19 cellular contexts compared by ENCODE assay signal in genomic region chr17:57370583-57370982, GRCh38.
DNase-seq lines count a peak whose midpoint lies in the region; ATAC-seq, FAIRE-seq and TF ChIP-seq lines count a peak whose summit lies in the region.
"Had no signal": no experiment of that assay in that cellular context is flagged by ENCODE, and none has a peak within 500 bp of the region (broad histone marks: within the 10 kb centered on the region; RNA-seq: fewer than 3 reads in every experiment).

No MANE protein-coding gene starts in this region.

- no peaks in the 10 kb centered on the region for H3K9me2 ChIP-seq in GM23248 (ENCODE audit: insufficient read depth)
- H3K9me2 ChIP-seq in hepatocyte (replicated peaks; ENCODE audit: insufficient read depth) = no peaks in the 10 kb centered on the region

- H3K27me3 Mint-ChIP-seq in natural killer cell treated with Interleukin-12 subunit alpha and Interleukin-12 subunit beta and Interleukin-15 and Interleukin-18, amount 100 ng/mL, for 72 hours = peaks cover 0 to 2% of the 10 kb centered on the region in 2 donors
- H3K27me3 Mint-ChIP-seq: activated naive CD8-positive, alpha-beta T cell treated with anti-CD3 and anti-CD28 coated beads for 36 hours; B cell; stimulated activated naive CD8-positive, alpha-beta T cell treated with anti-CD3 and anti-CD28 coated beads, Interleukin-15, amount 100 ng/mL, for 72 hours had no signal

- WGBS in GM23248 (ENCODE audit: low coverage in 1 of 2, low lambda C conversion rate in 2 of 2, missing lambda C conversion rate in 2 of 2), 2 experiments = 94 to 97% methylated on average over 3 of the region's 3 CpGs
- WGBS in hepatocyte (ENCODE audit: low lambda C conversion rate, missing lambda C conversion rate) = 86% methylated on average over 3 of the region's 3 CpGs

- H3K4me3 ChIP-seq in GM23248 (no peak overlapping the region), OCI-LY3 (ENCODE audit: low read length) (no peak overlapping the region), hepatocyte (no peak overlapping the region), gastrocnemius medialis (no peak overlapping the region)

- no peak overlapping the region for H3K4me3 Mint-ChIP-seq in natural killer cell treated with Interleukin-12 subunit alpha and Interleukin-12 subunit beta and Interleukin-15 and Interleukin-18, amount 100 ng/mL, for 72 hours
- H3K4me3 Mint-ChIP-seq: activated naive CD8-positive, alpha-beta T cell treated with anti-CD3 and anti-CD28 coated beads for 36 hours; B cell; endodermal cell; stimulated activated naive CD8-positive, alpha-beta T cell treated with anti-CD3 and anti-CD28 coated beads, Interleukin-15, amount 100 ng/mL, for 72 hours had no signal

- H3F3A ChIP-seq in GM23248 (ENCODE audit: insufficient read depth) = 0 out of 2 replicates have a peak, but pooled peaks cover 4% of the 10 kb centered on the region

- H3K27me3 ChIP-seq in GM23248 (replicated peaks; ENCODE audit: insufficient read depth) (no peaks in the 10 kb centered on the region), OCI-LY3 (ENCODE audit: low read depth, low read length) (no peaks in the 10 kb centered on the region), hepatocyte (no peaks in the 10 kb centered on the region), gastrocnemius medialis (no peaks in the 10 kb centered on the region)

- H3K27ac ChIP-seq in GM23248 = peak overlapping the region; percentile 48; the same call in 1 of the 2 replicates
- H3K27ac ChIP-seq in OCI-LY3 (ENCODE audit: low read length) = no peak overlapping the region
- peak overlapping the region; percentile 92 for H3K27ac ChIP-seq in hepatocyte
- peak overlapping the region; percentile 85 to 90 (median 88) for H3K27ac ChIP-seq in gastrocnemius medialis

- H3K79me2 ChIP-seq in GM23248 (ENCODE audit: insufficient read depth) (no peaks in the 10 kb centered on the region), OCI-LY3 (ENCODE audit: low read length) (peaks cover 20% of the 10 kb centered on the region; the same call in 1 of the 2 replicates), hepatocyte (peaks cover 69% of the 10 kb centered on the region)

- H3K4me1 ChIP-seq in GM23248 (ENCODE audit: insufficient read depth) (peaks cover 18% of the 10 kb centered on the region), OCI-LY3 (ENCODE audit: low read length) (peaks cover 44% of the 10 kb centered on the region), hepatocyte (ENCODE audit: insufficient read depth) (peaks cover 45% of the 10 kb centered on the region), gastrocnemius medialis (peaks cover 57 to 60% of the 10 kb centered on the region in 2 donors)

- H3K36me3 ChIP-seq in GM23248 (ENCODE audit: low read depth) = no peaks in the 10 kb centered on the region
- peaks cover 15% of the 10 kb centered on the region for H3K36me3 ChIP-seq in OCI-LY3 (replicated peaks; ENCODE audit: low read depth, low read length)
- no peaks in the 10 kb centered on the region for H3K36me3 ChIP-seq in hepatocyte (replicated peaks; ENCODE audit: insufficient read depth, low read depth)
- no peaks in the 10 kb centered on the region for H3K36me3 ChIP-seq in gastrocnemius medialis

- DNase-seq in GM23248 (no peak), hepatocyte (ENCODE audit: low spot score) (no peak), gastrocnemius medialis (no peak), GM12891 (ENCODE audit: insufficient read length, low spot score) (no peak)
- DNase-seq in natural killer cell treated with Interleukin-12 subunit alpha and Interleukin-12 subunit beta and Interleukin-15 and Interleukin-18, amount 100 ng/mL, for 72 hours (ENCODE audit: low spot score) = no peak
- DNase-seq: activated CD4-positive, alpha-beta T cell treated with anti-CD3 and anti-CD28 coated beads, Interleukin-2, amount 50 U/mL, for 1 hour; activated naive CD8-positive, alpha-beta T cell treated with anti-CD3 and anti-CD28 coated beads for 36 hours; activated T-cell treated with anti-CD3 and anti-CD28 coated beads, Interleukin-2, amount 50 U/mL, for 1 hour; central memory CD4-positive, alpha-beta T cell; endodermal cell; GF-D8; NCI-H1930; NCI-H510A; stimulated activated CD4-positive, alpha-beta T cell treated with anti-CD3 and anti-CD28 coated beads, Interleukin-12 subunit alpha, Interleukin-12 subunit beta, amount 100 ng/mL, for 4 hours; stimulated activated naive CD8-positive, alpha-beta T cell treated with anti-CD3 and anti-CD28 coated beads, Interleukin-15, amount 100 ng/mL, for 72 hours had no signal

- no peak for FAIRE-seq in GM12891 (lab: Jason Lieb, UNC)
- FAIRE-seq: D721Med had no signal

- H3K9me3 Mint-ChIP-seq in natural killer cell treated with Interleukin-12 subunit alpha and Interleukin-12 subunit beta and Interleukin-15 and Interleukin-18, amount 100 ng/mL, for 72 hours = no peaks in the 10 kb centered on the region
- H3K9me3 Mint-ChIP-seq: stimulated activated naive CD8-positive, alpha-beta T cell treated with anti-CD3 and anti-CD28 coated beads, Interleukin-15, amount 100 ng/mL, for 72 hours had no signal

- H3K9ac ChIP-seq in GM23248 (no peak overlapping the region), OCI-LY3 (ENCODE audit: low read length) (no peak overlapping the region)

- peak overlapping the region; percentile 2; the same call in 1 of the 2 replicates for H2AFZ ChIP-seq in GM23248
- H2AFZ ChIP-seq in OCI-LY3 (ENCODE audit: low read depth, low read length) = no peak overlapping the region
- H2AFZ ChIP-seq in hepatocyte = no peak overlapping the region

- peaks cover 12 to 23% of the 10 kb centered on the region in 2 donors for H3K4me1 Mint-ChIP-seq in natural killer cell treated with Interleukin-12 subunit alpha and Interleukin-12 subunit beta and Interleukin-15 and Interleukin-18, amount 100 ng/mL, for 72 hours (ENCODE audit: low read depth in 2 of 2)

- intact Hi-C loops in gastrocnemius medialis (cut with DNase I; ENCODE audit: low total_unique reads) = no loop called here

- ATAC-seq in gastrocnemius medialis (no peak), GM18517 (IDR thresholded peaks at IDR 0.05; ENCODE audit: unreplicated experiment) (no peak)
- no peak for ATAC-seq in natural killer cell treated with Interleukin-12 subunit alpha and Interleukin-12 subunit beta and Interleukin-15 and Interleukin-18, amount 100 ng/mL, for 72 hours
- ATAC-seq: stimulated activated naive CD8-positive, alpha-beta T cell treated with anti-CD3 and anti-CD28 coated beads, Interleukin-15, amount 100 ng/mL, for 72 hours had no signal

- TF ChIP-seq POLR2A in gastrocnemius medialis (IDR thresholded peaks at IDR 0.05) (no peak), GM12891 (IDR thresholded peaks at IDR 0.05; ENCODE audit: low read depth, low read length) (no peak)

- no peak overlapping the region for H3K27ac Mint-ChIP-seq in natural killer cell treated with Interleukin-12 subunit alpha and Interleukin-12 subunit beta and Interleukin-15 and Interleukin-18, amount 100 ng/mL, for 72 hours
- H3K27ac Mint-ChIP-seq: activated naive CD8-positive, alpha-beta T cell treated with anti-CD3 and anti-CD28 coated beads for 36 hours; B cell; endodermal cell had no signal

- TF ChIP-seq CTCF in OCI-LY3 (IDR thresholded peaks at IDR 0.05; ENCODE audit: low read depth, low read length) = no peak
- TF ChIP-seq CTCF in hepatocyte (IDR thresholded peaks at IDR 0.05; ENCODE audit: poor library complexity) = no peak
- TF ChIP-seq CTCF in gastrocnemius medialis (IDR thresholded peaks at IDR 0.05 in 4 of 5, conservative IDR thresholded peaks at IDR 0.05 in 1 of 5) = no peak

- no peaks in the 10 kb centered on the region for H3K9me3 ChIP-seq in GM23248 (ENCODE audit: low read depth)
- H3K9me3 ChIP-seq in OCI-LY3 (ENCODE audit: insufficient read depth, low read length) = peaks cover 5% of the 10 kb centered on the region; the same call in 1 of the 2 replicates
- H3K9me3 ChIP-seq in hepatocyte (ENCODE audit: low read depth) = no peaks in the 10 kb centered on the region
- no peaks in the 10 kb centered on the region for H3K9me3 ChIP-seq in gastrocnemius medialis

- no peaks in the 10 kb centered on the region for H3K36me3 Mint-ChIP-seq in natural killer cell treated with Interleukin-12 subunit alpha and Interleukin-12 subunit beta and Interleukin-15 and Interleukin-18, amount 100 ng/mL, for 72 hours

- H3K4me2 ChIP-seq in GM23248 (ENCODE audit: unreplicated experiment) (peak overlapping the region; percentile 19), OCI-LY3 (ENCODE audit: low read length) (0 out of 2 replicates have a peak overlapping the region, but pooled peaks have one; percentile 43), hepatocyte (peak overlapping the region; percentile 56)

- in situ Hi-C loops in GM23248 (cut with MboI) = no loop called here
- in situ Hi-C loops in gastrocnemius medialis (cut with MboI; ENCODE audit: low sequenced_read_pairs in 4 of 4) = no loop called here

- H4K20me1 ChIP-seq in GM23248 (ENCODE audit: insufficient read depth) (no peaks in the 10 kb centered on the region), OCI-LY3 (ENCODE audit: insufficient read depth, low read length) (peaks cover 18% of the 10 kb centered on the region), hepatocyte (ENCODE audit: insufficient read depth, poor library complexity, severe bottlenecking) (no peaks in the 10 kb centered on the region)

TF ChIP-seq in GM12891, 5 proteins besides CTCF, POLR2A, EP300 and RAD21:
- TF ChIP-seq TAF1 (IDR thresholded peaks at IDR 0.05; ENCODE audit: low read depth, low read length) = no peak
- TF ChIP-seq SPI1 (IDR thresholded peaks at IDR 0.05; ENCODE audit: low read depth, low read length) = no peak
- TF ChIP-seq PAX5 (IDR thresholded peaks at IDR 0.05; ENCODE audit: insufficient read depth, low read length, severe bottlenecking) = no peak
- TF ChIP-seq POU2F2 (IDR thresholded peaks at IDR 0.05; ENCODE audit: low read depth, low read length) = no peak
- TF ChIP-seq POLR2AphosphoS5 (IDR thresholded peaks at IDR 0.05; ENCODE audit: low read depth, low read length) = no peak
